ENCODE assay signal across 32 cellular contexts in genomic region chr12:51744957-51745356, GRCh38.
"Had no signal": no experiment of that assay in that cellular context is flagged by ENCODE, and none has a peak within 500 bp of the region (broad histone marks: within the 10 kb centered on the region; RNA-seq: fewer than 3 reads in every experiment).

No MANE protein-coding gene starts in this region.

- H3K4me3 ChIP-seq: ascending aorta, cardiac muscle cell had no signal

- FAIRE-seq: bronchial epithelial cell, TTC549 had no signal

- ATAC-seq: activated CD4-positive, alpha-beta T cell treated with anti-CD3 and anti-CD28 coated beads for 36 hours; activated CD4-positive, CD25-positive, alpha-beta regulatory T cell treated with anti-CD3 and anti-CD28 coated beads, Interleukin-2, amount 50 U/mL, for 24 hours; activated CD8-positive, alpha-beta memory T cell treated with anti-CD3 and anti-CD28 coated beads, Interleukin-2, amount 10 ng/mL, durations not matched to agents 7 days and 5 days; activated CD8-positive, alpha-beta T cell treated with anti-CD3 and anti-CD28 coated beads, Interleukin-2, amount 10 ng/mL, durations not matched to agents 7 days and 5 days; activated naive CD8-positive, alpha-beta T cell treated with anti-CD3 and anti-CD28 coated beads, Interleukin-2, amount 50 U/mL, for 24 hours; WTC11 had no signal

- H3K9me3 ChIP-seq: ascending aorta had no signal

- H3K27me3 ChIP-seq: ascending aorta, cardiac muscle cell had no signal

- H3K27ac ChIP-seq: ascending aorta, cardiac muscle cell, WERI-Rb-1 had no signal

- H3K4me1 ChIP-seq: ascending aorta had no signal

- H3K36me3 ChIP-seq: ascending aorta, cardiac muscle cell, WERI-Rb-1 had no signal

- DNase-seq: activated CD4-positive, alpha-beta memory T cell treated with anti-CD3 and anti-CD28 coated beads, Interleukin-2, amount 10 ng/mL, durations not matched to agents 7 days and 5 days; activated CD4-positive, alpha-beta T cell treated with anti-CD3 and anti-CD28 coated beads for 1 hour; activated CD4-positive, alpha-beta T cell treated with anti-CD3 and anti-CD28 coated beads for 36 hours; activated CD4-positive, alpha-beta T cell treated with anti-CD3 and anti-CD28 coated beads for 48 hours; activated CD4-positive, alpha-beta T cell treated with anti-CD3 and anti-CD28 coated beads, Interleukin-2, amount 10 ng/mL, durations not matched to agents 7 days and 5 days; activated CD4-positive, alpha-beta T cell treated with anti-CD3 and anti-CD28 coated beads, Interleukin-2, amount 50 U/mL, for 48 hours; activated CD4-positive, CD25-positive, alpha-beta regulatory T cell; activated CD8-positive, alpha-beta memory T cell treated with anti-CD3 and anti-CD28 coated beads for 24 hours; activated CD8-positive, alpha-beta memory T cell treated with anti-CD3 and anti-CD28 coated beads, Interleukin-2, amount 10 ng/mL, durations not matched to agents 7 days and 5 days; activated CD8-positive, alpha-beta memory T cell treated with anti-CD3 and anti-CD28 coated beads, Interleukin-2, amount 50 U/mL, for 48 hours; activated CD8-positive, alpha-beta T cell treated with anti-CD3 and anti-CD28 coated beads, Interleukin-2, amount 10 ng/mL, durations not matched to agents 7 days and 5 days; activated effector memory CD4-positive, alpha-beta T cell treated with Interleukin-2 at 50 U/mL for 16 hours; activated gamma-delta T cell; activated naive CD4-positive, alpha-beta T cell treated with anti-CD3 and anti-CD28 coated beads, Interleukin-2, amount 10 ng/mL, durations not matched to agents 7 days and 5 days; activated naive CD4-positive, alpha-beta T cell treated with Interleukin-2 at 50 U/mL for 16 hours; activated naive CD8-positive, alpha-beta T cell treated with anti-CD3 and anti-CD28 coated beads, Interleukin-2, amount 10 ng/mL, durations not matched to agents 7 days and 5 days; activated naive CD8-positive, alpha-beta T cell treated with anti-CD3 and anti-CD28 coated beads, Interleukin-2, amount 50 U/mL, for 24 hours; activated T-cell treated with anti-CD3 and anti-CD28 coated beads, Interleukin-2, amount 50 U/mL, for 24 hours; activated T-cell treated with anti-CD3 and anti-CD28 coated beads, Interleukin-2, amount 50 U/mL, for 48 hours; amygdala; anterior cingulate cortex; caudate nucleus; cerebellar nuclear complex; T-helper 2 cell; T-helper 9 cell; WERI-Rb-1 had no signal
